ENCODE assay signal across 1 cellular context in the genomic region with DNA sequence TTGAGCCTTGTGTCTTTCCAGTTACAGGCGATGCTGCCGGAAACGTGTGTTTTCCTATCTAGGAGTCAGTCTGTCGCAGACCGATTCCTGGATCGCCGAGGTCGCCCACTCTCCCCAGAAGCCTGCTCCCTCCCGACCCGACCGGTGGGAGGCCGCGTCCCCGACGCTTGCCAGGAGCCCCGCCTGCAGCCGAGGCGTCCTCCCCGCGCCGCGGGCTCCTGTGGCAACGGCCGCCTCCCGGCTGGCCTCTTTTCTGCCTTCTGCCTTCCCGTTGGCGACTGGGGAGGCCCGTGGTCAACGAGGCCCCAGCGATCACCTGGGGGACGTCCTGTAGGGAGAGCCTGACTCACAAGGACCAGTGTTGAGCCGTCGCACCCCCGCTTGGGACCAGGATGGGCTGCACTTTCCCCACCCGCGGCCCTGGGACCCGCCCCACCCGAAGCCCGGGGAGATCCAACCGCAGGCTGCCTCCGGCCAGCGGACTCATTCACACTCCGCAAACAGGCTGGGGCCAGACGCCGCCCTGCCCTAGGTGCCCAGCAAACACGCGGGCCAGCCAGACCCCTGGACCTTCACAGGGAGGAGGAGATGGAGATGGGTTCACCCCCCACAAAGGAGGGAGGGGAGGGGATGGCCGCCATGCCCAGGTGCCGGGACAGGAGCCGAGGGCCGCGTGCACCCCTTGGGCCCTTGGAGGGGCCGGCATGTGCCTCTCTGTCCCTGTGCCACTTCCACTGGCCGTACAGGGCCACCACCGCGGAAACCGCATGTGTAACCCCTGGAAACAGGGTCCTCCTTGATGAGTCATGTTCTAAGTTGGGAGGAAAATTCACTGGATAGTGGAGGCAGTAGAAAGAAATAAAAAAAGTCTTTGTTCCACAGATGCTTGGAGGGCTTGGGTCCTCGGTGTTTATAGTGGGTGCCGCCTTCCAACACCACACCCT.
A peak's percentile ranks its signal among the peaks of the same experiment; 100 is the strongest.
TF ChIP-seq lines count a peak whose summit lies in the region.

No MANE protein-coding gene starts in this region.

TF ChIP-seq in K562, 482 proteins besides CTCF, POLR2A, EP300 and RAD21 (continued from another document):
- TF ChIP-seq, protein P1, sequence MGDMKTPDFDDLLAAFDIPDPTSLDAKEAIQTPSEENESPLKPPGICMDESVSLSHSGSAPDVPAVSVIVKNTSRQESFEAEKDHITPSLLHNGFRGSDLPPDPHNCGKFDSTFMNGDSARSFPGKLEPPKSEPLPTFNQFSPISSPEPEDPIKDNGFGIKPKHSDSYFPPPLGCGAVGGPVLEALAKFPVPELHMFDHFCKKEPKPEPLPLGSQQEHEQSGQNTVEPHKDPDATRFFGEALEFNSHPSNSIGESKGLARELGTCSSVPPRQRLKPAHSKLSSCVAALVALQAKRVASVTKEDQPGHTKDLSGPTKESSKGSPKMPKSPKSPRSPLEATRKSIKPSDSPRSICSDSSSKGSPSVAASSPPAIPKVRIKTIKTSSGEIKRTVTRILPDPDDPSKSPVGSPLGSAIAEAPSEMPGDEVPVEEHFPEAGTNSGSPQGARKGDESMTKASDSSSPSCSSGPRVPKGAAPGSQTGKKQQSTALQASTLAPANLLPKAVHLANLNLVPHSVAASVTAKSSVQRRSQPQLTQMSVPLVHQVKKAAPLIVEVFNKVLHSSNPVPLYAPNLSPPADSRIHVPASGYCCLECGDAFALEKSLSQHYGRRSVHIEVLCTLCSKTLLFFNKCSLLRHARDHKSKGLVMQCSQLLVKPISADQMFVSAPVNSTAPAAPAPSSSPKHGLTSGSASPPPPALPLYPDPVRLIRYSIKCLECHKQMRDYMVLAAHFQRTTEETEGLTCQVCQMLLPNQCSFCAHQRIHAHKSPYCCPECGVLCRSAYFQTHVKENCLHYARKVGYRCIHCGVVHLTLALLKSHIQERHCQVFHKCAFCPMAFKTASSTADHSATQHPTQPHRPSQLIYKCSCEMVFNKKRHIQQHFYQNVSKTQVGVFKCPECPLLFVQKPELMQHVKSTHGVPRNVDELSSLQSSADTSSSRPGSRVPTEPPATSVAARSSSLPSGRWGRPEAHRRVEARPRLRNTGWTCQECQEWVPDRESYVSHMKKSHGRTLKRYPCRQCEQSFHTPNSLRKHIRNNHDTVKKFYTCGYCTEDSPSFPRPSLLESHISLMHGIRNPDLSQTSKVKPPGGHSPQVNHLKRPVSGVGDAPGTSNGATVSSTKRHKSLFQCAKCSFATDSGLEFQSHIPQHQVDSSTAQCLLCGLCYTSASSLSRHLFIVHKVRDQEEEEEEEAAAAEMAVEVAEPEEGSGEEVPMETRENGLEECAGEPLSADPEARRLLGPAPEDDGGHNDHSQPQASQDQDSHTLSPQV (IDR thresholded peaks at IDR 0.05): no peak
- TF ChIP-seq SMARCA4 (IDR thresholded peaks at IDR 0.05) (peak; percentile 35; the same call in 1 of the 2 replicates), TFAM (CRISPR knock-in tag; conservative IDR thresholded peaks at IDR 0.05) (no peak), RCOR1 (IDR thresholded peaks at IDR 0.05; ENCODE audit: borderline replicate concordance in 1 of 2, low read depth in 2 of 2, low read length in 2 of 2) (no peak), ZNF311 (CRISPR knock-in tag; IDR thresholded peaks at IDR 0.05) (no peak), BCOR (IDR thresholded peaks at IDR 0.05) (no peak), NR2C1 (IDR thresholded peaks at IDR 0.05) (no peak), NR2C1 (tag; IDR thresholded peaks at IDR 0.05) (no peak), ZBTB1 (CRISPR knock-in tag; IDR thresholded peaks at IDR 0.05; ENCODE audit: borderline replicate concordance, low read depth) (peak; percentile 52; the same call in 1 of the 2 replicates), MEF2A (IDR thresholded peaks at IDR 0.05; ENCODE audit: control insufficient read depth, low read depth, low read length) (peak; percentile 76; the same call in 1 of the 2 replicates), RBFOX2 (IDR thresholded peaks at IDR 0.05; ENCODE audit: low read depth, low read length) (peak; percentile 19; the same call in 1 of the 2 replicates), FOXP1 (CRISPR knock-in tag; IDR thresholded peaks at IDR 0.05) (peak; percentile 65; the same call in 1 of the 2 replicates), TAF15 (IDR thresholded peaks at IDR 0.05; ENCODE audit: low read depth, low read length) (no peak), MYNN (IDR thresholded peaks at IDR 0.05) (no peak), MYNN (CRISPR knock-in tag; IDR thresholded peaks at IDR 0.05) (no peak)
